ENCODE assay signal across 1 cellular context in the genomic region with DNA sequence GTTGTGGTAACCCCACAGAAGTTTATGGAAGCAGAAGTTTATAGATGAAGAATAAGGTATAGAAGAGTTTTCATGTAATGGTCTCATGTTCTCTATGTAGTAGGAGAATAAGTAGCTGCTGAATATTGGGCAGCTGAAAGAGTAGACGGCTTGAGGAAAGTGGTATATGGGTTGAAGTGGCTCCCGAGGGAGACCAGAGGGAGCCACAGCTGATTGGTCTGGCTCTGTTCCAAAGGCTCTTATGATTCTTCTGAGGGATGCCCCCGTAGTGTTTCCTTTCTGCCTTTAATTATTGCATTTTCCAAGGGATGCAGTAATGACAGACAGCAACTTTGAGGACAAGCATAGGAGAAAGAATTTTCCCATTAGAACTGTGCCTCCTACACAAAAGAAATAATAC.
TF ChIP-seq lines count a peak whose summit lies in the region.

No MANE protein-coding gene starts in this region.

TF ChIP-seq in SK-N-SH, 30 proteins besides CTCF, POLR2A, EP300 and RAD21 (continued from another document):
- TF ChIP-seq USF2 (IDR thresholded peaks at IDR 0.05; ENCODE audit: borderline replicate concordance, low read depth, low read length) (no peak), TEAD4 (IDR thresholded peaks at IDR 0.05; ENCODE audit: borderline replicate concordance, insufficient read depth) (no peak), RCOR1 (IDR thresholded peaks at IDR 0.05; ENCODE audit: low read length) (no peak), YY1 (IDR thresholded peaks at IDR 0.05; ENCODE audit: low read depth) (no peak), REST (IDR thresholded peaks at IDR 0.05; ENCODE audit: low read depth, low read length) (no peak)
